Comparison of ENCODE assay signal across 17 cellular contexts in genomic region chr20:46070215-46070910, GRCh38. TPM values are rescaled to one million over a fixed set of nuclear protein-coding genes. Genes with fewer than 3 reads are reported as not detected.
A peak's percentile ranks its signal among the peaks of the same experiment; 100 is the strongest.
DNase-seq lines count a peak whose midpoint lies in the region; ATAC-seq and TF ChIP-seq lines count a peak whose summit lies in the region.
"Had no signal": no experiment of that assay in that cellular context is flagged by ENCODE, and none has a peak within 500 bp of the region (broad histone marks: within the 10 kb centered on the region; RNA-seq: fewer than 3 reads in every experiment).

No MANE protein-coding gene starts in this region.

- 97% methylated on average over 9 of the region's 21 CpGs; no CpG with 5 or more reads in 1 of the 2 experiments for whole genome bisulfite sequencing in IMR-90 (ENCODE audit: extremely low coverage in 2 of 2, insufficient read length in 1 of 2), 2 experiments
- 94 to 95% methylated on average over 21 of the region's 21 CpGs for WGBS in aorta, 2 donors

- no peaks in the 10 kb centered on the region for H3K9me3 ChIP-seq in IMR-90 (ENCODE audit: control insufficient read depth, insufficient read depth, low read length)
- no peaks in the 10 kb centered on the region for H3K9me3 ChIP-seq in aorta (ENCODE audit: control insufficient read depth, low read length)

- peaks cover 2% of the 10 kb centered on the region; the same call in 1 of the 2 replicates for H3K4me1 ChIP-seq in IMR-90 (ENCODE audit: control insufficient read depth, insufficient read depth, low read length)
- peaks cover 0 to 3% of the 10 kb centered on the region in 2 donors for H3K4me1 ChIP-seq in aorta (ENCODE audit: control insufficient read depth in 1 of 2, insufficient read depth in 2 of 2, low read length in 2 of 2)

- no TSS peak for BruUV-seq in IMR-90 (replicated peaks; lab: Mats Ljungman, UMichigan)

- peak overlapping the region; percentile 40; the same call in 1 of the 2 replicates for H3K27ac ChIP-seq in IMR-90 (ENCODE audit: insufficient read depth, low read length)
- no peak overlapping the region for H3K27ac ChIP-seq in aorta (ENCODE audit: low read depth in 1 of 2, low read length in 2 of 2)
- H3K27ac ChIP-seq: cardiac muscle cell had no signal

- H3K79me1 ChIP-seq in IMR-90 (ENCODE audit: low read depth in 1 of 2, low read length in 2 of 2): peaks cover 15 to 48% of the 10 kb centered on the region in 2 experiments

- H3K18ac ChIP-seq in IMR-90 (ENCODE audit: low read depth, low read length): no peak overlapping the region

- H3K9ac ChIP-seq in IMR-90 (ENCODE audit: low read depth, low read length): no peak overlapping the region

- H2BK15ac ChIP-seq in IMR-90 (ENCODE audit: low read depth, low read length): no peak overlapping the region

- H3K4ac ChIP-seq in IMR-90 (ENCODE audit: low read depth, low read length): 0 out of 2 replicates have a peak overlapping the region, but pooled peaks have one; percentile 27

- peaks cover 10% of the 10 kb centered on the region for H3K9me1 ChIP-seq in IMR-90 (ENCODE audit: insufficient read depth, low read length)

- in situ Hi-C loops in IMR-90 (cut with MboI; ENCODE audit: low sequenced_read_pairs): no loop called here

- H3K27me3 ChIP-seq in IMR-90 (ENCODE audit: control insufficient read depth, insufficient read depth, low read length) (no peaks in the 10 kb centered on the region), aorta (ENCODE audit: control insufficient read depth in 1 of 2, insufficient read depth in 2 of 2, low read length in 1 of 2) (no peaks in the 10 kb centered on the region)
- H3K27me3 ChIP-seq: cardiac muscle cell had no signal

- H3K4me2 ChIP-seq in IMR-90 (ENCODE audit: low read depth, low read length): peak overlapping the region; percentile 50; the same call in 1 of the 2 replicates
- H3K4me2 ChIP-seq: GM23338 had no signal

- H4K5ac ChIP-seq in IMR-90 (ENCODE audit: low read depth, low read length): no peak overlapping the region

- no peak overlapping the region for H4K91ac ChIP-seq in IMR-90 (ENCODE audit: insufficient read depth, low read depth, low read length)

- peak overlapping the region; percentile 13 for H2AK9ac ChIP-seq in IMR-90 (replicated peaks; ENCODE audit: low read depth, low read length, poor library complexity)

- intact Hi-C loops in IMR-90 (cut with micrococcal nuclease) (loop anchor here (2.0 kb wide), 1 partner anchor 14 kb away; no protein-coding TSS in a partner anchor), aorta (cut with DNase I) (no loop called here)

- TF ChIP-seq CTCF in AG09309 (IDR thresholded peaks at IDR 0.05; ENCODE audit: control insufficient read depth, insufficient read depth, low read depth, low read length, missing control alignments): no peak
- no peak for TF ChIP-seq CTCF in IMR-90 (conservative IDR thresholded peaks at IDR 0.05; ENCODE audit: low read depth, low read length)
- no peak for TF ChIP-seq CTCF in cardiac fibroblast (IDR thresholded peaks at IDR 0.05; ENCODE audit: low read depth, low read length)

- H3K14ac ChIP-seq in IMR-90 (replicated peaks; ENCODE audit: low read depth, low read length): no peak overlapping the region

- H4K20me1 ChIP-seq in IMR-90 (ENCODE audit: insufficient read depth, low read length): peaks cover 26% of the 10 kb centered on the region

- H3K4me3 ChIP-seq in AG09309 (ENCODE audit: control insufficient read depth, low read depth, low read length): no peak overlapping the region
- H3K4me3 ChIP-seq in IMR-90 (ENCODE audit: insufficient read depth, low read depth, low read length): no peak overlapping the region
- no peak overlapping the region for H3K4me3 ChIP-seq in cardiac fibroblast (replicated peaks in 1 of 2; ENCODE audit: low read depth in 2 of 2, low read length in 2 of 2)
- H3K4me3 ChIP-seq in aorta (ENCODE audit: low read length in 2 of 2): no peak overlapping the region
- H3K4me3 ChIP-seq: cardiac muscle cell, GM23338 had no signal

- H3K56ac ChIP-seq in IMR-90 (ENCODE audit: extremely low read depth, insufficient read depth, low read length): no peak overlapping the region

- H2BK20ac ChIP-seq in IMR-90 (ENCODE audit: low read depth, low read length): no peak overlapping the region

- CTCF ChIA-PET in IMR-90 (lab: Yijun Ruan, JAX): interaction anchor here (2.0 kb wide), 1 partner anchor 12 kb away, joined by 10 read pairs; no protein-coding TSS in a partner anchor

- no peak overlapping the region for H2BK120ac ChIP-seq in IMR-90 (ENCODE audit: low read depth, low read length)

- POLR2A ChIA-PET in IMR-90 (lab: Charles Lee; ENCODE audit: unreplicated experiment): no interaction called here

- no peak overlapping the region for H3K23ac ChIP-seq in IMR-90 (ENCODE audit: low read depth, low read length)

- H4K8ac ChIP-seq in IMR-90 (ENCODE audit: low read depth in 2 of 2, low read length in 2 of 2): no peak overlapping the region

- H3K36me3 ChIP-seq in IMR-90 (ENCODE audit: control insufficient read depth, insufficient read depth, low read length) (peaks cover 33% of the 10 kb centered on the region), aorta (ENCODE audit: control insufficient read depth in 1 of 2, insufficient read depth in 2 of 2, low read length in 1 of 2) (peaks cover 19 to 26% of the 10 kb centered on the region in 2 donors)

- peak; percentile 96 for ATAC-seq in IMR-90 (ENCODE audit: low read depth)
- ATAC-seq in HG02759 (IDR thresholded peaks at IDR 0.05; ENCODE audit: unreplicated experiment): no peak
- no peak for ATAC-seq in HG02938 (IDR thresholded peaks at IDR 0.05; ENCODE audit: unreplicated experiment)
- no peak for ATAC-seq in aorta (ENCODE audit: low FRiP score)
- ATAC-seq: GM23338 had no signal

- no peak overlapping the region for H2AFZ ChIP-seq in IMR-90 (replicated peaks; ENCODE audit: low read length, poor library complexity)
- H2AFZ ChIP-seq: GM23338 had no signal

- no peak overlapping the region for H2BK5ac ChIP-seq in IMR-90 (ENCODE audit: low read depth, low read length, poor library complexity, severe bottlenecking)

- no peak overlapping the region for H2AK5ac ChIP-seq in IMR-90 (ENCODE audit: low read depth, low read length)

- no peak for TF ChIP-seq RAD21 in IMR-90 (IDR thresholded peaks at IDR 0.05; ENCODE audit: low read length)

- dilution Hi-C loops in IMR-90 (cut with HindIII; ENCODE audit: low sequenced_read_pairs, unreplicated experiment): no loop called here

- no peak for TF ChIP-seq POLR2A in IMR-90 (IDR thresholded peaks at IDR 0.05; ENCODE audit: low read depth, low read length)

- DNase-seq in AG09309 (ENCODE audit: low read depth) (peak; percentile 23), IMR-90 (peak; percentile 86), cardiac fibroblast (ENCODE audit: low read depth in 2 of 2) (peak; percentile 63 to 86), kidney tubule cell (ENCODE audit: low spot score) (peak; percentile 84), NCI-H2171 (lab: John Stamatoyannopoulos, UW) (no peak), aorta (no peak)
- DNase-seq: activated CD4-positive, CD25-positive, alpha-beta regulatory T cell treated with anti-CD3 and anti-CD28 coated beads, Interleukin-2, amount 50 U/mL, for 72 hours; activated naive CD4-positive, alpha-beta T cell treated with anti-CD3 and anti-CD28 coated beads, Interleukin-2, amount 50 U/mL, for 16 hours; C1 segment of cervical spinal cord; DMS79; KBM-7; Right ventricle myocardium superior had no signal

TF ChIP-seq in IMR-90, 13 proteins besides CTCF, POLR2A, EP300 and RAD21 (continues in another document):
- TF ChIP-seq RFX5 (IDR thresholded peaks at IDR 0.05; ENCODE audit: low read depth, low read length): no peak
- TF ChIP-seq BHLHE40 (IDR thresholded peaks at IDR 0.05; ENCODE audit: low read depth, low read length): peak; percentile 31; the same call in 1 of the 2 replicates
- peak; percentile 69; the same call in 1 of the 2 replicates for TF ChIP-seq CEBPB (IDR thresholded peaks at IDR 0.05; ENCODE audit: low read depth, low read length)
- TF ChIP-seq CHD1 (IDR thresholded peaks at IDR 0.05; ENCODE audit: low read depth, low read length): no peak
- peak; percentile 59 for TF ChIP-seq FOS (IDR thresholded peaks at IDR 0.05; ENCODE audit: low read depth, low read length)
- TF ChIP-seq USF2 (IDR thresholded peaks at IDR 0.05; ENCODE audit: low read depth, low read length): no peak
- no peak for TF ChIP-seq RCOR1 (IDR thresholded peaks at IDR 0.05; ENCODE audit: insufficient replicate concordance, low read length)
- TF ChIP-seq SMC3 (IDR thresholded peaks at IDR 0.05; ENCODE audit: low read depth, low read length): no peak
- TF ChIP-seq MAFK (IDR thresholded peaks at IDR 0.05; ENCODE audit: low read depth, low read length): peak; percentile 79
- peak; percentile 75 for TF ChIP-seq NFE2L2 (IDR thresholded peaks at IDR 0.05; ENCODE audit: low read depth, low read length)

RNA-seq across cellular contexts. Expression of gene NCOA5, which starts 19.4 kb away (rescaled TPM):
- 20.6 and 22.5 TPM in 2 replicates for total RNA-seq in IMR-90 (2012; rRNA removed)
- polyA plus RNA-seq in IMR-90 (2012; rRNA removed): 17.0 and 17.4 TPM in 2 replicates
- polyA plus RNA-seq in IMR-90 (2012; cell fraction: cytosol; rRNA removed): 9.2 and 9.5 TPM in 2 replicates
- 20.7 and 35.7 TPM in 2 replicates for polyA plus RNA-seq in IMR-90 (2012; cell fraction: nucleus; rRNA removed; ENCODE audit: low replicate concordance)
- total RNA-seq in aorta: 10 to 100 TPM; 18.6 to 23.7 TPM
- 10 to 100 TPM in 1 of 2 donors, 1 to 10 TPM in 1; 8.5 to 10.4 TPM for polyA plus RNA-seq in aorta

RNA-seq across cellular contexts. Expression of gene SLC12A5, which starts 41.3 kb away (rescaled TPM):
- total RNA-seq in IMR-90 (2012; rRNA removed) (not detected in 2 replicates), aorta (1 to 10 TPM in 1 of 2 donors, under 1 TPM in 1; 0.94 to 2.4 TPM)
- polyA plus RNA-seq in IMR-90 (2012; rRNA removed) (2.2 and 3.4 TPM in 2 replicates), aorta (not detected)
- 11.3 and 18.7 TPM in 2 replicates for polyA plus RNA-seq in IMR-90 (2012; cell fraction: cytosol; rRNA removed)
- 0.50 and 1.8 TPM in 2 replicates for polyA plus RNA-seq in IMR-90 (2012; cell fraction: nucleus; rRNA removed; ENCODE audit: low replicate concordance)
- total RNA-seq: Right ventricle myocardium superior, subcutaneous adipose tissue had no signal

RNA-seq across cellular contexts. Expression of gene CD40, which starts 47.8 kb away (rescaled TPM):
- total RNA-seq in IMR-90 (2012; rRNA removed): 0.28 and 0.36 TPM in 2 replicates
- 0.52 and 0.92 TPM in 2 replicates for polyA plus RNA-seq in IMR-90 (2012; rRNA removed)
- 0.62 and 1.2 TPM in 2 replicates for polyA plus RNA-seq in IMR-90 (2012; cell fraction: cytosol; rRNA removed)
- 1.1 and 1.6 TPM in 2 replicates for polyA plus RNA-seq in IMR-90 (2012; cell fraction: nucleus; rRNA removed; ENCODE audit: low replicate concordance)
- 10 to 100 TPM; 20.9 to 36.1 TPM for total RNA-seq in aorta
- polyA plus RNA-seq in aorta: 10 to 100 TPM in 1 of 2 donors, 1 to 10 TPM in 1; 8.6 to 47.7 TPM

Comparison
In these comparisons a context has a peak if more than half of its experiments do, and no peak if none do; other contexts are left out.
1. DNase-seq: peak in AG09309 (single experiment), IMR-90 (single experiment), cardiac fibroblast (2 of 2) and kidney tubule cell (single experiment); none in NCI-H2171 (single experiment) and aorta (0 of 2).
2. RNA of gene CD40, which starts 47.8 kb away (total RNA-seq): 20.9 to 36.1 TPM in aorta; 0.28 to 0.36 TPM in IMR-90; every median in the first group is over 10 times any median in the second.